ENCODE assay signal across 15 cellular contexts in the genomic region with DNA sequence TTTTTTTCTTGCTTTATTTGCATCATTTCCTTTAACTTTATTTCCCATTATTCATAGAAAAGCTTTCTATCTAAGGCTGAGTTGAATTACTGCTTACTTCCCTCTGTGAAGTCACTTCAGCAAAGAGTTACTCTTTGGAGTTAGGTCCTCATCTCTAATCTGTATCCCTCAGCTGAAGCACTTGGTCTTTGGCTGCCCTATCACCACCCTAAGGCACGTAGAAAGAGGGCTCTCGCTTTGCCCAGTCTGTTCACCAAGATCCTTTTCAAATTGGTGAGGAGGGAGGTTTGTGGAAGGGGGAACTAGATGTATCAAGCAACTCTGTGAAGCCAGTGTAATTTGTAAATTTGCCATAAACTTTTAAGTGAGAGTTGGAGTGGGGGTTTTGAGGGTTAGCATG. TPM values are rescaled to one million over a fixed set of nuclear protein-coding genes. Genes with fewer than 3 reads are reported as not detected.
DNase-seq lines count a peak whose midpoint lies in the region; ATAC-seq and TF ChIP-seq lines count a peak whose summit lies in the region.
"Had no signal": no experiment of that assay in that cellular context is flagged by ENCODE, and none has a peak within 500 bp of the region (broad histone marks: within the 10 kb centered on the region; RNA-seq: fewer than 3 reads in every experiment).

No MANE protein-coding gene starts in this region.

- H3K27me3 ChIP-seq in endodermal cell (ENCODE audit: control insufficient read depth, insufficient read depth, low read length, poor library complexity, severe bottlenecking), result no peaks in the 10 kb centered on the region
- H3K27me3 ChIP-seq: BLaER1 treated with 17β-estradiol and CSF1 and Interleukin-3, amounts not matched to agents 10 nM and 100 nM had no signal

- H3K27ac Mint-ChIP-seq in WTC11 (no peak overlapping the region), endodermal cell (no peak overlapping the region)
- peak overlapping the region; percentile 3 for H3K27ac Mint-ChIP-seq in stimulated activated naive B cell treated with anti-CD40 and anti-IgM and Interleukin-4, amounts not matched to agents 10 μg/mL and 1 μg/mL and 100 μg/mL, for 72 hours
- H3K27ac Mint-ChIP-seq: CD4-positive, CD25-positive, alpha-beta regulatory T cell had no signal

- POLR2A ChIA-PET in WTC11 (lab: Charles Lee), result interaction anchor here (0.7 kb wide), 1 partner anchor 31 kb away, joined by 3 read pairs; no protein-coding TSS in a partner anchor

- no peaks in the 10 kb centered on the region for H3K4me1 ChIP-seq in endodermal cell (ENCODE audit: control insufficient read depth, insufficient read depth, low read length)
- H3K4me1 ChIP-seq: BLaER1 treated with 17β-estradiol and CSF1 and Interleukin-3, amounts not matched to agents 10 nM and 100 nM had no signal

- H3K9me3 ChIP-seq in endodermal cell (ENCODE audit: control insufficient read depth, low read length), result no peaks in the 10 kb centered on the region
- H3K9me3 ChIP-seq: BLaER1 treated with 17β-estradiol and CSF1 and Interleukin-3, amounts not matched to agents 10 nM and 100 nM had no signal

- in situ Hi-C loops in G401 (cut with HindIII; ENCODE audit: low sequenced_read_pairs), result no loop called here

- no peak for TF ChIP-seq POLR2A in lower leg skin (IDR thresholded peaks at IDR 0.05)

- ATAC-seq in WTC11, result peak; percentile 48; the same call in 1 of the 2 replicates
- ATAC-seq in stimulated activated naive B cell treated with anti-CD40 and anti-IgM and Interleukin-4, amounts not matched to agents 10 μg/mL and 1 μg/mL and 100 μg/mL, for 72 hours (replicated peaks), result no peak
- ATAC-seq in HG03108 (IDR thresholded peaks at IDR 0.05; ENCODE audit: unreplicated experiment), result no peak
- ATAC-seq: GM12878, K562 had no signal

- no peaks in the 10 kb centered on the region for H3K36me3 ChIP-seq in endodermal cell (ENCODE audit: control insufficient read depth, insufficient read depth, low read length)
- H3K36me3 ChIP-seq: BLaER1 treated with 17β-estradiol and CSF1 and Interleukin-3, amounts not matched to agents 10 nM and 100 nM had no signal

- DNase-seq in G401 (ENCODE audit: low spot score) (peak; percentile 74), WTC11 (ENCODE audit: low spot score) (no peak), cerebellar cortex (ENCODE audit: low spot score) (peak; percentile 66), endodermal cell (no peak), lower leg skin (ENCODE audit: low spot score in 2 of 2) (no peak)
- DNase-seq in stimulated activated naive B cell treated with anti-CD40 and anti-IgM and Interleukin-4, amounts not matched to agents 10 μg/mL and 1 μg/mL and 100 μg/mL, for 72 hours, result no peak
- DNase-seq: 8988T; Calu3; CD4-positive, CD25-positive, alpha-beta regulatory T cell; DMS 273 treated with DMSO at 0.1 percent for 48 hours; HCEC 1CT had no signal

- CTCF ChIA-PET in WTC11 (lab: Charles Lee), result interaction anchor here (1.3 to 2.0 kb wide), 2 partner anchors 31 to 127 kb away, joined by 5 to 7 read pairs; no protein-coding TSS in a partner anchor

- no peak overlapping the region for H3K27ac ChIP-seq in endodermal cell (ENCODE audit: low read depth, low read length)
- H3K27ac ChIP-seq: BLaER1 treated with 17β-estradiol and CSF1 and Interleukin-3, amounts not matched to agents 10 nM and 100 nM had no signal

- no peaks in the 10 kb centered on the region for H3K27me3 Mint-ChIP-seq in WTC11 (ENCODE audit: low read depth)
- no peaks in the 10 kb centered on the region for H3K27me3 Mint-ChIP-seq in stimulated activated naive B cell treated with anti-CD40 and anti-IgM and Interleukin-4, amounts not matched to agents 10 μg/mL and 1 μg/mL and 100 μg/mL, for 72 hours
- H3K27me3 Mint-ChIP-seq in endodermal cell (ENCODE audit: insufficient read depth), result no peaks in the 10 kb centered on the region
- H3K27me3 Mint-ChIP-seq: CD4-positive, CD25-positive, alpha-beta regulatory T cell had no signal

- H3K9ac ChIP-seq in endodermal cell (ENCODE audit: extremely low read depth, low read length, poor library complexity, severe bottlenecking), result no peak overlapping the region
- H3K9ac ChIP-seq: BLaER1 treated with 17β-estradiol and CSF1 and Interleukin-3, amounts not matched to agents 10 nM and 100 nM had no signal

- H3K4me1 Mint-ChIP-seq in WTC11 (peaks cover 31% of the 10 kb centered on the region), endodermal cell (peaks cover 14% of the 10 kb centered on the region)
- no peaks in the 10 kb centered on the region for H3K4me1 Mint-ChIP-seq in stimulated activated naive B cell treated with anti-CD40 and anti-IgM and Interleukin-4, amounts not matched to agents 10 μg/mL and 1 μg/mL and 100 μg/mL, for 72 hours

- no peaks in the 10 kb centered on the region for H3K9me3 Mint-ChIP-seq in WTC11
- H3K9me3 Mint-ChIP-seq in stimulated activated naive B cell treated with anti-CD40 and anti-IgM and Interleukin-4, amounts not matched to agents 10 μg/mL and 1 μg/mL and 100 μg/mL, for 72 hours, result no peaks in the 10 kb centered on the region
- no peaks in the 10 kb centered on the region for H3K9me3 Mint-ChIP-seq in endodermal cell

- H3K36me3 Mint-ChIP-seq in WTC11 (no peaks in the 10 kb centered on the region), endodermal cell (ENCODE audit: low read depth) (no peaks in the 10 kb centered on the region)
- H3K36me3 Mint-ChIP-seq in stimulated activated naive B cell treated with anti-CD40 and anti-IgM and Interleukin-4, amounts not matched to agents 10 μg/mL and 1 μg/mL and 100 μg/mL, for 72 hours, result peaks cover 6 to 15% of the 10 kb centered on the region in 2 donors

- H3K4me3 ChIP-seq in endodermal cell (ENCODE audit: low read length) (no peak overlapping the region), lower leg skin (ENCODE audit: low read depth, poor library complexity, severe bottlenecking) (no peak overlapping the region)
- H3K4me3 ChIP-seq: BLaER1 treated with 17β-estradiol and CSF1 and Interleukin-3, amounts not matched to agents 10 nM and 100 nM; GM12878; K562 had no signal

- 83% methylated on average over 2 of the region's 2 CpGs; no CpG with 5 or more reads in 1 of the 2 experiments for WGBS in endodermal cell (ENCODE audit: insufficient coverage in 1 of 2, insufficient read length in 1 of 2), 2 experiments
- 89 to 98% methylated on average over 2 of the region's 2 CpGs for WGBS in lower leg skin, 2 donors

- TF ChIP-seq CTCF in WTC11 (IDR thresholded peaks at IDR 0.05) (no peak), endodermal cell (conservative IDR thresholded peaks at IDR 0.05) (no peak), lower leg skin (IDR thresholded peaks at IDR 0.05) (no peak)

- intact Hi-C loops in lower leg skin (cut with DNase I; ENCODE audit: low total_unique reads), result no loop called here

- H3K4me3 Mint-ChIP-seq in WTC11, result no peak overlapping the region
- no peak overlapping the region for H3K4me3 Mint-ChIP-seq in stimulated activated naive B cell treated with anti-CD40 and anti-IgM and Interleukin-4, amounts not matched to agents 10 μg/mL and 1 μg/mL and 100 μg/mL, for 72 hours
- no peak overlapping the region for H3K4me3 Mint-ChIP-seq in endodermal cell
- H3K4me3 Mint-ChIP-seq: CD4-positive, CD25-positive, alpha-beta regulatory T cell had no signal

TF ChIP-seq in WTC11, 78 proteins besides CTCF, POLR2A, EP300 and RAD21 (continues in another document):
- no peak for TF ChIP-seq NR1H2 (CRISPR knock-in tag; IDR thresholded peaks at IDR 0.05)
- no peak for TF ChIP-seq ZNF423 (CRISPR knock-in tag; IDR thresholded peaks at IDR 0.05)
- TF ChIP-seq, protein P1, sequence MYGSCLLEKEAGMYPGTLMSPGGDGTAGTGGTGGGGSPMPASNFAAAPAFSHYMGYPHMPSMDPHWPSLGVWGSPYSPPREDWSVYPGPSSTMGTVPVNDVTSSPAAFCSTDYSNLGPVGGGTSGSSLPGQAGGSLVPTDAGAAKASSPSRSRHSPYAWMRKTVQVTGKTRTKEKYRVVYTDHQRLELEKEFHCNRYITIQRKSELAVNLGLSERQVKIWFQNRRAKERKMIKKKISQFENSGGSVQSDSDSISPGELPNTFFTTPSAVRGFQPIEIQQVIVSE (CRISPR knock-in tag; IDR thresholded peaks at IDR 0.05; ENCODE audit: borderline replicate concordance), result no peak
- no peak for TF ChIP-seq ZNF317 (CRISPR knock-in tag; IDR thresholded peaks at IDR 0.05; ENCODE audit: borderline replicate concordance, low read depth)
- TF ChIP-seq, protein P2, sequence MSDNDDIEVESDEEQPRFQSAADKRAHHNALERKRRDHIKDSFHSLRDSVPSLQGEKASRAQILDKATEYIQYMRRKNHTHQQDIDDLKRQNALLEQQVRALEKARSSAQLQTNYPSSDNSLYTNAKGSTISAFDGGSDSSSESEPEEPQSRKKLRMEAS (CRISPR knock-in tag; IDR thresholded peaks at IDR 0.05), result no peak
- TF ChIP-seq, protein P3, sequence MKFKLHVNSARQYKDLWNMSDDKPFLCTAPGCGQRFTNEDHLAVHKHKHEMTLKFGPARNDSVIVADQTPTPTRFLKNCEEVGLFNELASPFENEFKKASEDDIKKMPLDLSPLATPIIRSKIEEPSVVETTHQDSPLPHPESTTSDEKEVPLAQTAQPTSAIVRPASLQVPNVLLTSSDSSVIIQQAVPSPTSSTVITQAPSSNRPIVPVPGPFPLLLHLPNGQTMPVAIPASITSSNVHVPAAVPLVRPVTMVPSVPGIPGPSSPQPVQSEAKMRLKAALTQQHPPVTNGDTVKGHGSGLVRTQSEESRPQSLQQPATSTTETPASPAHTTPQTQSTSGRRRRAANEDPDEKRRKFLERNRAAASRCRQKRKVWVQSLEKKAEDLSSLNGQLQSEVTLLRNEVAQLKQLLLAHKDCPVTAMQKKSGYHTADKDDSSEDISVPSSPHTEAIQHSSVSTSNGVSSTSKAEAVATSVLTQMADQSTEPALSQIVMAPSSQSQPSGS (CRISPR knock-in tag; IDR thresholded peaks at IDR 0.05; ENCODE audit: borderline replicate concordance, low read depth), result no peak
- no peak for TF ChIP-seq SMAD3 (CRISPR knock-in tag; IDR thresholded peaks at IDR 0.05; ENCODE audit: borderline replicate concordance)
- no peak for TF ChIP-seq OVOL2 (CRISPR knock-in tag; IDR thresholded peaks at IDR 0.05; ENCODE audit: borderline replicate concordance)
- TF ChIP-seq PRRX2 (CRISPR knock-in tag; IDR thresholded peaks at IDR 0.05), result no peak
- TF ChIP-seq TCF7 (CRISPR knock-in tag; IDR thresholded peaks at IDR 0.05; ENCODE audit: low read depth), result no peak
- TF ChIP-seq FOXK1 (CRISPR knock-in tag; IDR thresholded peaks at IDR 0.05), result no peak
- no peak for TF ChIP-seq ZNF219 (CRISPR knock-in tag; IDR thresholded peaks at IDR 0.05; ENCODE audit: borderline replicate concordance)

RNA-seq across cellular contexts. Expression of a gene that starts 43.5 kb away (rescaled TPM):
- 2.7 and 3.8 TPM in 2 replicates for total RNA-seq in G401 (2014; rRNA removed; shearing (Covaris generic))
- total RNA-seq in WTC11 (2021), result 0.18 to 3.3 TPM (median 0.30 TPM) in 3 replicates
- total RNA-seq in endodermal cell, result 1 to 10 TPM; 5.4 to 6.8 TPM
- 37.3 TPM for polyA plus RNA-seq in endodermal cell (2013, experiment 1 of 2)
- polyA plus RNA-seq in endodermal cell (2013, experiment 2 of 2), result 27.0 TPM
- 1 to 10 TPM in 1 of 4 donors, under 1 TPM in 2, not detected in 1; 0.13 to 2.7 (median 0.67) TPM for total RNA-seq in lower leg skin
- total RNA-seq: CD4-positive, CD25-positive, alpha-beta regulatory T cell had no signal
- polyA plus RNA-seq: CD4-positive, CD25-positive, alpha-beta regulatory T cell had no signal

Comparison
In these comparisons a context has a peak if more than half of its experiments do, and no peak if none do; other contexts are left out.
1. DNase-seq: peak in G401 (single experiment) and cerebellar cortex (single experiment); none in WTC11 (single experiment), stimulated activated naive B cell treated with anti-CD40 and anti-IgM and Interleukin-4, amounts not matched to agents 10 μg/mL and 1 μg/mL and 100 μg/mL, for 72 hours (single experiment), endodermal cell (single experiment) and lower leg skin (0 of 2).